20 cellular contexts compared by ENCODE assay signal in the genomic region with DNA sequence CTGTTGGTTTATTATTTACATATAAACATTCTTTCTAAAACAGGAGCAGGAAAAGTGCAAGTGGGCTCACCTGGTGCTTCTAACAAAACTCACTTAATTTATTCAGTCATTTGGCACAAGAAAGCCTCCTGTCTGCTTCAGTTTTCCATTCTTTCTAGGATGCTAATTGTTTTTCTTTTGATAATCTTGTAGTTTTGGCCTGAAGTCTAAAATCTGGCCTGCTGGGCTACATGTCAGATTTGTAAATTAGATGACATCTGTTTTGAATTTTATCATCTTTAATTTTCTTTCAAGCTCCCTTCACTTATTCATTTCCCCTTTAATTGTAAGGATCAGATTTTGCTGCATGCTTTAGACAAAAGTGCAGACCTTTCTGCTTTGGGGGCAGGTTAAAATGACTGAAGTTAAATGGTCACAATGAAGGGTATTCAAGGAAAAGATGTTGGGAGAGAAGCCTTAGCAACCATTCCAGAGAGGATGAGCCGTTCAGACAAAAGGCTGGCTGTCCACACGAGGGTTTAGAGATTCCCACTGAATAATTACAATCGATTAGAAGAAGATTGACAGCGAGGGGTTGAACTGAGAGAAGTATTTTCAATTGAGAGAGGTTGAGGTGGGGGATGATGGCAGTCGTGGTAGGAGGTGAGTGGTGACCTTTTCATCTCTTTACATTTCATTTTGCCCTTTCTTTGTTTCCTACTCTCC.
"Had no signal": no experiment of that assay in that cellular context is flagged by ENCODE, and none has a peak within 500 bp of the region (broad histone marks: within the 10 kb centered on the region; RNA-seq: fewer than 3 reads in every experiment).

No MANE protein-coding gene starts in this region.

- H3K27me3 ChIP-seq: pancreas, thyroid gland, upper lobe of right lung had no signal

- H3K4me3 ChIP-seq: coronary artery, pancreas, psoas muscle, thyroid gland, upper lobe of right lung had no signal

- H3K27me3 Mint-ChIP-seq: activated naive CD8-positive, alpha-beta T cell; activated T-helper 17 cell treated with anti-CD3 and anti-CD28 coated beads, Interleukin-2, amount 50 U/mL, for 72 hours; naive thymus-derived CD8-positive, alpha-beta T cell had no signal

- H3K4me3 Mint-ChIP-seq: activated naive CD8-positive, alpha-beta T cell; activated T-helper 17 cell treated with anti-CD3 and anti-CD28 coated beads, Interleukin-2, amount 50 U/mL, for 72 hours; naive thymus-derived CD8-positive, alpha-beta T cell had no signal

- DNase-seq: activated T-cell treated with anti-CD3 and anti-CD28 coated beads, Interleukin-2, amount 50 U/mL, for 1 hour; cerebellar nuclear complex; foreskin melanocyte; kidney; naive thymus-derived CD8-positive, alpha-beta T cell; pancreas; psoas muscle; right cardiac atrium; stimulated activated CD4-positive, alpha-beta T cell treated with anti-CD3 and anti-CD28 coated beads, Interleukin-12 subunit alpha, Interleukin-12 subunit beta, amount 100 ng/mL, for 4 hours; stimulated activated CD4-positive, alpha-beta T cell treated with anti-CD3 and anti-CD28 coated beads, Interleukin-4, amount 100 ng/mL, for 4 hours; stimulated activated naive CD8-positive, alpha-beta T cell treated with anti-CD3 and anti-CD28 coated beads, Interleukin-15, Interleukin-2, amounts not matched to agents 100 U/mL and 50 U/mL, for 24 hours; substantia nigra; T-helper 1 cell; thyroid gland; upper lobe of right lung had no signal

- H3K4me1 Mint-ChIP-seq: activated T-helper 17 cell treated with anti-CD3 and anti-CD28 coated beads, Interleukin-2, amount 50 U/mL, for 72 hours had no signal

- H3K9me3 ChIP-seq: pancreas, psoas muscle, thyroid gland, upper lobe of right lung had no signal

- H3K36me3 ChIP-seq: pancreas, thyroid gland had no signal

- ATAC-seq: activated T-helper 17 cell treated with anti-CD3 and anti-CD28 coated beads, Interleukin-2, amount 50 U/mL, for 72 hours; left lobe of liver; naive thymus-derived CD8-positive, alpha-beta T cell; pancreas; psoas muscle; right cardiac atrium; stimulated activated naive CD8-positive, alpha-beta T cell treated with anti-CD3 and anti-CD28 coated beads, Interleukin-15, Interleukin-2, amounts not matched to agents 100 U/mL and 50 U/mL, for 24 hours; upper lobe of right lung had no signal

- H3K27ac ChIP-seq: coronary artery, epithelial cell of prostate, pancreas, psoas muscle, thyroid gland, upper lobe of right lung had no signal

- H3K4me1 ChIP-seq: pancreas, psoas muscle, thyroid gland, upper lobe of right lung had no signal

- H3K27ac Mint-ChIP-seq: activated naive CD8-positive, alpha-beta T cell; activated T-helper 17 cell treated with anti-CD3 and anti-CD28 coated beads, Interleukin-2, amount 50 U/mL, for 72 hours; naive thymus-derived CD8-positive, alpha-beta T cell had no signal

- H3K9me3 Mint-ChIP-seq: naive thymus-derived CD8-positive, alpha-beta T cell had no signal
